ENCODE assay signal across 8 cellular contexts in the genomic region with DNA sequence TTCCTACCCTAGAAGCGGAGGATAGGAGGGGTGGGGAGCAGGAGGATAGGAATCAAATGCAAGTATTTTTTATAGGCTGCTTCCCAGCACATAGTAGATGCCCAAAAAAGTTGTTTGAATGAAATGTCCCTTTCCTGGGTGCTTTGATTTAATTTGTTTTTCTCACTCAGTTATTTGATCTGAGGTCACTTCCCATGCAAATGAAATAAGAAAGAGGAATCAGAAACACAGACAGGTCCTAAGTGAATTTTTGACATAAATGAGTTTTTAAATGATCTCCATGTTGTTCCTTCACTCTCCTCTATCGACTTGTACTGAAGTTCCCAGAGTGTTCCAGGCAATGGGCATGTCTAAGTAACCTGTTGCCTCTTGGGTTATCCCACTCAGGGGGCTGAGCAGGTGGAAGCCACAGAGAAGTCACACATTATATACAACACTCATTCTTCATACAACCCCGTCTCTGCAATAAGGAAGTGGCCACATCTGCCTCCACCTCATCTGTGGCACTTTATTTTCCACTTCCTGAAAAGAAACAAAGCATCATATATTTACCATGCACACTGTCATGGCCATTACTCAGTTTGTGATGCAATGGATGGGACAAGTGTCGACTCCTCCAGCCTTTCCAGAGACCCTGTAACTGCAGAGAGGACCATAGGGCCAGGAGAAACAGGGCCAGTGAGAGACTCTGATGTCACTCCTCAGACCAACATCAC.
A peak's percentile ranks its signal among the peaks of the same experiment; 100 is the strongest.
DNase-seq lines count a peak whose midpoint lies in the region; ATAC-seq and TF ChIP-seq lines count a peak whose summit lies in the region.

No MANE protein-coding gene starts in this region.

- intact Hi-C loops in left colon (cut with DNase I, micrococcal nuclease), result no loop called here

- H3K9me2 ChIP-seq in hepatocyte (replicated peaks; ENCODE audit: insufficient read depth), result no peaks in the 10 kb centered on the region

- no peaks in the 10 kb centered on the region for H3K9me3 ChIP-seq in hepatocyte (ENCODE audit: low read depth)

- no peaks in the 10 kb centered on the region for H3K79me2 ChIP-seq in hepatocyte

- no peak for TF ChIP-seq CTCF in hepatocyte (IDR thresholded peaks at IDR 0.05; ENCODE audit: poor library complexity)

- no peaks in the 10 kb centered on the region for H4K20me1 ChIP-seq in hepatocyte (ENCODE audit: insufficient read depth, poor library complexity, severe bottlenecking)

- no peak overlapping the region for H3K27ac ChIP-seq in hepatocyte

- no peak overlapping the region for H2AFZ ChIP-seq in hepatocyte

- no peaks in the 10 kb centered on the region for H3K27me3 ChIP-seq in hepatocyte

- peak; percentile 66 for ATAC-seq in GM18861 (IDR thresholded peaks at IDR 0.05; ENCODE audit: unreplicated experiment)
- peak; percentile 62 for ATAC-seq in HG02840 (IDR thresholded peaks at IDR 0.05; ENCODE audit: low FRiP score, unreplicated experiment)
- ATAC-seq in left colon, result peak; percentile 98

- no peak overlapping the region for H3K4me3 ChIP-seq in hepatocyte

- no peak overlapping the region for H3K4me2 ChIP-seq in hepatocyte

- H3K36me3 ChIP-seq in hepatocyte (replicated peaks; ENCODE audit: insufficient read depth, low read depth), result no peaks in the 10 kb centered on the region

- 87% methylated on average over 4 of the region's 4 CpGs for WGBS in hepatocyte (ENCODE audit: low lambda C conversion rate, missing lambda C conversion rate)

- DNase-seq in NOMO-1 treated with dmso at 0.1 percent for 144 hours (lab: John Stamatoyannopoulos, UW; ENCODE audit: unreplicated experiment) (peak; percentile 80), left colon (peak; percentile 22 to 39), hepatocyte (ENCODE audit: low spot score) (no peak), kidney tubule cell (ENCODE audit: low spot score) (no peak), cerebellar cortex (ENCODE audit: low spot score) (no peak)
- no peak for DNase-seq in stimulated activated CD4-positive, alpha-beta T cell treated with anti-CD3 and anti-CD28 coated beads, Interleukin-2, amount 100 ng/mL, for 24 hours

- H3K4me1 ChIP-seq in hepatocyte (ENCODE audit: insufficient read depth), result no peaks in the 10 kb centered on the region

Comparison
In these comparisons a context has a peak if more than half of its experiments do, and no peak if none do; other contexts are left out.
1. DNase-seq: peak in NOMO-1 treated with dmso at 0.1 percent for 144 hours (single experiment) and left colon (2 of 2); none in hepatocyte (single experiment), kidney tubule cell (single experiment), stimulated activated CD4-positive, alpha-beta T cell treated with anti-CD3 and anti-CD28 coated beads, Interleukin-2, amount 100 ng/mL, for 24 hours (0 of 2) and cerebellar cortex (single experiment).
2. Peak in every context shown above with its lines, with median percentiles within 50 percentile points of each other: ATAC-seq.